Comparison of ENCODE assay signal across 8 cellular contexts in genomic region chr9:89179920-89180667, GRCh38. TPM values are rescaled to one million over a fixed set of nuclear protein-coding genes. Genes with fewer than 3 reads are reported as not detected.
A peak's percentile ranks its signal among the peaks of the same experiment; 100 is the strongest.
DNase-seq lines count a peak whose midpoint lies in the region; ATAC-seq and TF ChIP-seq lines count a peak whose summit lies in the region.

No MANE protein-coding gene starts in this region.

- H3K4me1 ChIP-seq in esophagus (ENCODE audit: control insufficient read depth in 2 of 2, insufficient read depth in 2 of 2, low read length in 1 of 2), result peaks cover 6 to 10% of the 10 kb centered on the region in 2 donors
- peaks cover 4% of the 10 kb centered on the region for H3K4me1 ChIP-seq in mesendoderm (ENCODE audit: control insufficient read depth, low read depth, low read length)

- H4K5ac ChIP-seq in mesendoderm (ENCODE audit: low read length), result no peak overlapping the region

- H2BK5ac ChIP-seq in mesendoderm (ENCODE audit: low read length), result peak overlapping the region; percentile 74

- no peak overlapping the region for H4K8ac ChIP-seq in mesendoderm (ENCODE audit: low read depth, low read length)

- H3K4ac ChIP-seq in mesendoderm (ENCODE audit: low read depth, low read length), result peak overlapping the region; percentile 83

- H2AK5ac ChIP-seq in mesendoderm (ENCODE audit: low read length), result no peak overlapping the region

- H2BK15ac ChIP-seq in mesendoderm (replicated peaks; ENCODE audit: low read depth), result no peak overlapping the region

- CTCF ChIA-PET in BJ (lab: Yijun Ruan, JAX), result interaction anchor here (0.6 to 1.5 kb wide), 2 partner anchors 8 to 100 kb away, joined by 3 read pairs; no protein-coding TSS in a partner anchor

- peak; percentile 63 for ATAC-seq in HG02759 (IDR thresholded peaks at IDR 0.05; ENCODE audit: unreplicated experiment)
- ATAC-seq in GM21381 (IDR thresholded peaks at IDR 0.05; ENCODE audit: unreplicated experiment), result no peak

- H3K36me3 ChIP-seq in BJ (ENCODE audit: control insufficient read depth, insufficient read depth, low read length) (no peaks in the 10 kb centered on the region), esophagus (ENCODE audit: control insufficient read depth in 2 of 2, insufficient read depth in 2 of 2, low read length in 1 of 2) (no peaks in the 10 kb centered on the region), mesendoderm (ENCODE audit: control insufficient read depth, insufficient read depth, low read length) (no peaks in the 10 kb centered on the region)

- H3K23ac ChIP-seq in mesendoderm (ENCODE audit: low read length), result peak overlapping the region; percentile 51

- H3K9me3 ChIP-seq in esophagus (ENCODE audit: control insufficient read depth in 2 of 2, insufficient read depth in 1 of 2, low read depth in 1 of 2, low read length in 1 of 2), result peaks cover 0 to 3% of the 10 kb centered on the region in 2 donors

- peak overlapping the region; percentile 96 for H3K4me2 ChIP-seq in mesendoderm (ENCODE audit: low read length)

- H3K27me3 ChIP-seq in BJ (ENCODE audit: control insufficient read depth, insufficient read depth, low read length) (peaks cover 4% of the 10 kb centered on the region; the same call in 1 of the 2 replicates), esophagus (ENCODE audit: control insufficient read depth in 1 of 2, insufficient read depth in 2 of 2, low read length in 2 of 2) (peaks cover 0 to 13% of the 10 kb centered on the region in 2 donors), mesendoderm (ENCODE audit: insufficient read depth, low read length, poor library complexity) (no peaks in the 10 kb centered on the region)

- 0 to 1% methylated on average over 33 of the region's 33 CpGs for WGBS in esophagus, 2 donors
- no CpG with 5 or more reads among the region's 33 CpGs for WGBS in mesendoderm (ENCODE audit: extremely low coverage, insufficient coverage, low lambda C conversion rate)

- TF ChIP-seq CTCF in BJ (IDR thresholded peaks at IDR 0.05; ENCODE audit: insufficient read depth, low read depth, low read length), result no peak

- peak overlapping the region; percentile 75 to 79 for H3K27ac ChIP-seq in esophagus (ENCODE audit: low read depth in 2 of 2, low read length in 1 of 2)
- peak overlapping the region; percentile 79 for H3K27ac ChIP-seq in mesendoderm (ENCODE audit: low read depth, low read length)

- H3K79me1 ChIP-seq in mesendoderm (ENCODE audit: low read length), result peaks cover 2% of the 10 kb centered on the region

- H3K79me2 ChIP-seq in mesendoderm (ENCODE audit: control insufficient read depth, insufficient read depth, low read length), result peaks cover 2% of the 10 kb centered on the region

- H3K18ac ChIP-seq in mesendoderm (ENCODE audit: low read length), result no peak overlapping the region

- peak overlapping the region; percentile 76 for H3K9ac ChIP-seq in mesendoderm (ENCODE audit: low read length)

- POLR2A ChIA-PET in BJ (lab: Charles Lee), result no interaction called here

- H3K56ac ChIP-seq in mesendoderm (ENCODE audit: low read length), result peak overlapping the region; percentile 88

- DNase-seq in BJ (ENCODE audit: low read depth) (peak; percentile 77), NCI-H524 (lab: John Stamatoyannopoulos, UW) (peak; percentile 21 to 83), mesendoderm (peak; percentile 97)
- DNase-seq in activated CD8-positive, alpha-beta memory T cell treated with anti-CD3 and anti-CD28 coated beads, Interleukin-2, amount 50 U/mL, for 24 hours (ENCODE audit: extremely low read depth), result peak; percentile 2
- DNase-seq in stimulated activated CD8-positive, alpha-beta memory T cell treated with anti-CD3 and anti-CD28 coated beads, Interleukin-15, amount 100 ng/mL, for 48 hours (ENCODE audit: low read depth in 2 of 2), result peak; percentile 53 to 54

- H2BK120ac ChIP-seq in mesendoderm (ENCODE audit: low read depth, low read length), result no peak overlapping the region

- H3K4me3 ChIP-seq in BJ (ENCODE audit: low read depth, low read length) (peak overlapping the region; percentile 34), esophagus (ENCODE audit: low read depth in 1 of 2, low read length in 2 of 2) (peak overlapping the region; percentile 19 to 40), mesendoderm (ENCODE audit: low read length) (peak overlapping the region; percentile 36)

RNA-seq across cellular contexts. Expression of gene SHC3, which starts 1.5 kb away (rescaled TPM):
- polyA plus RNA-seq in BJ (2011; rRNA removed) (0.78 and 1.3 TPM in 2 replicates), esophagus (under 1 TPM; 0.19 to 0.35 TPM)
- polyA minus RNA-seq in BJ (2011; rRNA and poly(A)+ RNA removed), result 1.5 and 2.8 TPM in 2 replicates
- polyA plus RNA-seq in mesendoderm (2013, experiment 1 of 2), result 1.7 TPM
- polyA plus RNA-seq in mesendoderm (2013, experiment 2 of 2), result 1.9 TPM

Comparison
In these comparisons a context has a peak if more than half of its experiments do, and no peak if none do; other contexts are left out.
1. DNase-seq: peak in every context shown above with its lines; median percentile 97 in mesendoderm; 77 in BJ; 54 in stimulated activated CD8-positive, alpha-beta memory T cell treated with anti-CD3 and anti-CD28 coated beads, Interleukin-15, amount 100 ng/mL, for 48 hours; 52 in NCI-H524; 2 in activated CD8-positive, alpha-beta memory T cell treated with anti-CD3 and anti-CD28 coated beads, Interleukin-2, amount 50 U/mL, for 24 hours.